22 cellular contexts compared by ENCODE assay signal in the genomic region with DNA sequence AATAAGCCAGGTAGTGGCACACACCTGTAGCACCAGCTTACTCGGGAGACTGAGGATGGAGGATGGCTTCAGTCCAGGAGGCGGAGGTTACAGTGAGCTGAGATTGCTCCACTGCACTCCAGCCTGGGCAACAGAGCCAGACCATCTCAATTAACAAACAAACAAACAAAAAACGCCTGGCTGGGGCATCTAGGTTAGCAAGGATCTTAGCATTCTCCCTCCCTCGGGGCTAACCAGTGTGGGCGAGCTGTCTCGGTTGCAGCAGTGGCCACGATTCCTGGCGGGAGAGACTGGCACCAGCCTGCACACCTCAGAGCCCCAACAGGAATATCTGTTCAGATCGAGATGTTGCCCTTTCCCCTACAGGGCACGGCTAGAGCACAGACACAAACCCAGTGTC.
"Had no signal": no experiment of that assay in that cellular context is flagged by ENCODE, and none has a peak within 500 bp of the region (broad histone marks: within the 10 kb centered on the region; RNA-seq: fewer than 3 reads in every experiment).

No MANE protein-coding gene starts in this region.

- H3K9ac ChIP-seq: SK-N-SH had no signal

- DNase-seq: KBM-7, MV-4-11, NCI-H1048, NCI-H1105, NCI-H1417, NCI-H146, NCI-H1694 treated with DMSO at 0.1 percent for 48 hours, NCI-H2029, NCI-H2081 treated with DMSO at 0.1 percent for 48 hours, NCI-H2171, NCI-H226, NCI-H446, NCI-H510A, NCI-H524 treated with DMSO at 0.1 percent for 48 hours, NCI-H69, NCI-H774, RPMI8226, SHP77, SK-N-SH had no signal

- H3K27ac ChIP-seq: HL-60 had no signal

- H3K9me3 ChIP-seq: SK-N-SH had no signal

- FAIRE-seq: HTR-8/SVneo, RCC 7860 had no signal
